ENCODE assay signal across 11 cellular contexts in the genomic region with DNA sequence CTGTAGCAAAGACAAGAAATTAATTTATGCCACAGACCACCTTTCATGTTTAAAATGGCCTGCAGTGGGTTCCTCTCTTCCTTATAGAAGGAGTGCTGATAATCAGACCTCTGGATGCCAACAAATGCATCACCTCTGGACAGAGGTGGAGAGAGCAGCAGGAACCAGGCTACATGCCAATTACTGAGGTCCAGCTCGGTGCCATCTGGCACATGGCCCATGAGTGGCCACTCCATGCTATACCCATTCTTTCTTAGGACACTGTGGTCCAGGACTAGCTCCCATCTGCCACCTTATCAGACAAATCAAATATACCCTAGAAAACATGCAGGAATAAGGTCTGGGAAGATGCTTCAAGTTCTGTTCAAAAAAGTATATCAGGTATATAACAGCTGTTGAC.
"Had no signal": no experiment of that assay in that cellular context is flagged by ENCODE, and none has a peak within 500 bp of the region (broad histone marks: within the 10 kb centered on the region; RNA-seq: fewer than 3 reads in every experiment).

No MANE protein-coding gene starts in this region.

- H3K4me1 Mint-ChIP-seq: endodermal cell, neural progenitor cell had no signal

- H3K4me3 ChIP-seq: hepatocyte, neural progenitor cell, skin epidermis had no signal

- H3K9ac ChIP-seq: neural progenitor cell had no signal

- H3K4me2 ChIP-seq: hepatocyte, neural progenitor cell had no signal

- H3K27me3 Mint-ChIP-seq: activated T-cell treated with anti-CD3 and anti-CD28 coated beads, Interleukin-2, amount 50 U/mL, for 24 hours; dendritic cell treated with granulocyte-macrophage colony-stimulating factor and Interleukin-4, amounts not matched to agents 40 ng/mL and 50 ng/mL, for 4 days had no signal

- DNase-seq: activated CD4-positive, CD25-positive, alpha-beta regulatory T cell; activated T-cell treated with anti-CD3 and anti-CD28 coated beads, Interleukin-2, amount 50 U/mL, for 24 hours; cerebellar nuclear complex; endodermal cell; erythroblast; kidney; stimulated activated CD4-positive, alpha-beta T cell treated with anti-CD3 and anti-CD28 coated beads, Interleukin-4, amount 100 ng/mL, for 4 hours had no signal

- H3K36me3 ChIP-seq: neural progenitor cell had no signal

- H3K27ac Mint-ChIP-seq: activated T-cell treated with anti-CD3 and anti-CD28 coated beads, Interleukin-2, amount 50 U/mL, for 24 hours; dendritic cell treated with granulocyte-macrophage colony-stimulating factor and Interleukin-4, amounts not matched to agents 40 ng/mL and 50 ng/mL, for 4 days; endodermal cell; neural progenitor cell had no signal

- H2AFZ ChIP-seq: hepatocyte, neural progenitor cell had no signal

- H3K27me3 ChIP-seq: hepatocyte, neural progenitor cell had no signal

- H3K4me3 Mint-ChIP-seq: activated T-cell treated with anti-CD3 and anti-CD28 coated beads, Interleukin-2, amount 50 U/mL, for 24 hours; dendritic cell treated with granulocyte-macrophage colony-stimulating factor and Interleukin-4, amounts not matched to agents 40 ng/mL and 50 ng/mL, for 4 days; endodermal cell; neural progenitor cell had no signal

- H3K27ac ChIP-seq: hepatocyte, neural progenitor cell had no signal

- H3K9me3 Mint-ChIP-seq: activated T-cell treated with anti-CD3 and anti-CD28 coated beads, Interleukin-2, amount 50 U/mL, for 24 hours; dendritic cell treated with granulocyte-macrophage colony-stimulating factor and Interleukin-4, amounts not matched to agents 40 ng/mL and 50 ng/mL, for 4 days; endodermal cell; neural progenitor cell had no signal

- H3K4me1 ChIP-seq: neural progenitor cell had no signal
